8 cellular contexts compared by ENCODE assay signal in the genomic region with DNA sequence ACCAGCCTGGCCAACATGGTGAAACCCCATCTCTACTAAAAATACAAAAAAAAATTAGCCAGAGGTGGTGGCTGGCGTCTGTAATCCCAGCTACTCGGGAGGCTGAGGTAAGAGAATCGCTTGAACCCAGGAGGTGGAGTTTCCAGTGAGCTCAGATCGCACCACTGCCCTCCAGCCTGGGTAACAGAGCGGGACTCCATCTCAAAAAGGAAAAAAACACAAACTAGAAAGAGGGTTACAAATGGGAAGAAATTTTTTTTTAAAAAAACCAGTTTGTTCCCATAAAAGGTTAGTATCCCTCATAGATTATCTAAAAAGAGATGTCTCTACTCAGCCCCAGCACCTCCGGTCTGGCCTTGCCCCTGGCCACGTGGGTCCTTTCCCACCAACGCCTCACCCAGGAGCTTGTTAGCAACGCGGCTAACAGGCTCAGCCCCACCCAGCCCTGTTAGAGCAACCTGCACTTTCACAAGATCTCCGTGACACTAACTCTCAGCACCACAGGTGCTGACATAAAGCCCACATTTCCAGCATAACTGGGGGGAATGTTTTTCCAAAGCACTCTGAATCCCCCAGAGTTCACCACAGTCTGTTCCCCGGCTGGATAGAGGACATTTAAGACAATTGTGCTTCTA. TPM values are rescaled to one million over a fixed set of nuclear protein-coding genes. Genes with fewer than 3 reads are reported as not detected.
DNase-seq lines count a peak whose midpoint lies in the region; ATAC-seq and TF ChIP-seq lines count a peak whose summit lies in the region.

No MANE protein-coding gene starts in this region.

- intact Hi-C loops in esophagus squamous epithelium (cut with DNase I): no loop called here

- peaks cover 0 to 65% (median 0%) of the 10 kb centered on the region in 4 donors for H3K27me3 ChIP-seq in esophagus squamous epithelium
- H3K27me3 ChIP-seq in smooth muscle cell (ENCODE audit: low read depth): peaks cover 8% of the 10 kb centered on the region
- peaks cover 70% of the 10 kb centered on the region for H3K27me3 ChIP-seq in gastroesophageal sphincter

- no peak for TF ChIP-seq EP300 in gastroesophageal sphincter (IDR thresholded peaks at IDR 0.05)

- H3K79me2 ChIP-seq in smooth muscle cell (ENCODE audit: low read depth): no peaks in the 10 kb centered on the region

- peak; percentile 71 for DNase-seq in HK-2 (ENCODE audit: unreplicated experiment)
- DNase-seq in activated CD4-positive, alpha-beta T cell treated with anti-CD3 and anti-CD28 coated beads for 4 hours: peak; percentile 30 to 33
- no peak for DNase-seq in esophagus squamous epithelium (lab: John Stamatoyannopoulos, UW)
- no peak for DNase-seq in smooth muscle cell (lab: John Stamatoyannopoulos, UW; ENCODE audit: unreplicated experiment)
- no peak for DNase-seq in GM19238 (ENCODE audit: insufficient read length, low spot score)

- H3K4me1 ChIP-seq in esophagus squamous epithelium (peaks cover 5 to 32% (median 13%) of the 10 kb centered on the region in 3 donors), smooth muscle cell (ENCODE audit: low read depth) (peaks cover 7% of the 10 kb centered on the region), gastroesophageal sphincter (peaks cover 0 to 15% (median 0%) of the 10 kb centered on the region in 3 donors)

- H3K4me2 ChIP-seq in smooth muscle cell: peak overlapping the region; percentile 85

- H3K4me3 ChIP-seq in esophagus squamous epithelium: peak overlapping the region; percentile 17 to 62 (median 46)
- peak overlapping the region; percentile 60 for H3K4me3 ChIP-seq in smooth muscle cell
- H3K4me3 ChIP-seq in gastroesophageal sphincter: no peak overlapping the region

- H4K20me1 ChIP-seq in smooth muscle cell (ENCODE audit: low read depth): no peaks in the 10 kb centered on the region

- WGBS in esophagus squamous epithelium, 2 donors: 18 to 22% methylated on average over 12 of the region's 12 CpGs
- WGBS in smooth muscle cell (ENCODE audit: low lambda C conversion rate): 15% methylated on average over 12 of the region's 12 CpGs
- 12 to 29% methylated on average over 6 to 12 of the region's 12 CpGs for WGBS in gastroesophageal sphincter (ENCODE audit: low coverage in 1 of 2), 2 donors

- H2AFZ ChIP-seq in smooth muscle cell (ENCODE audit: low read depth): peak overlapping the region; percentile 94

- no peak for TF ChIP-seq CTCF in esophagus squamous epithelium (IDR thresholded peaks at IDR 0.05)
- TF ChIP-seq CTCF in smooth muscle cell (IDR thresholded peaks at IDR 0.05; ENCODE audit: borderline replicate concordance, insufficient read depth, poor library complexity, severe bottlenecking): no peak
- no peak for TF ChIP-seq CTCF in gastroesophageal sphincter (IDR thresholded peaks at IDR 0.05)

- ATAC-seq in gastroesophageal sphincter (no peak), GM18511 (IDR thresholded peaks at IDR 0.05; ENCODE audit: unreplicated experiment) (no peak), HG03565 (IDR thresholded peaks at IDR 0.05; ENCODE audit: unreplicated experiment) (no peak)

- H3F3A ChIP-seq in smooth muscle cell (ENCODE audit: low read depth): no peaks in the 10 kb centered on the region

- H3K9ac ChIP-seq in smooth muscle cell (ENCODE audit: low read depth): no peak overlapping the region

- H3K27ac ChIP-seq in esophagus squamous epithelium (peak overlapping the region; percentile 58 to 82 (median 68)), smooth muscle cell (ENCODE audit: low read depth) (no peak overlapping the region), gastroesophageal sphincter (peak overlapping the region in 1 of 4 donors; percentile 31)

- TF ChIP-seq POLR2A in esophagus squamous epithelium (IDR thresholded peaks at IDR 0.05) (peak in 1 of 4 donors; percentile 21), gastroesophageal sphincter (IDR thresholded peaks at IDR 0.05) (no peak)

- H3K36me3 ChIP-seq in esophagus squamous epithelium (peaks cover 0 to 21% (median 0%) of the 10 kb centered on the region in 3 donors), smooth muscle cell (ENCODE audit: low read depth) (no peaks in the 10 kb centered on the region), gastroesophageal sphincter (no peaks in the 10 kb centered on the region)

- H3K9me3 ChIP-seq in esophagus squamous epithelium (no peaks in the 10 kb centered on the region), smooth muscle cell (replicated peaks; ENCODE audit: low read depth) (no peaks in the 10 kb centered on the region), gastroesophageal sphincter (no peaks in the 10 kb centered on the region)

RNA-seq across cellular contexts. Expression of a gene that starts 4.3 kb away (rescaled TPM):
- 100 to 1,000 TPM in 3 of 4 donors, 10 to 100 TPM in 1; 81.6 to 449 (median 257) TPM for total RNA-seq in esophagus squamous epithelium
- 46.5 and 132 TPM in 2 replicates for total RNA-seq in smooth muscle cell
- 31.2 and 75.4 TPM in 2 replicates for polyA plus RNA-seq in smooth muscle cell
- total RNA-seq in gastroesophageal sphincter: 10 to 100 TPM in 2 of 4 donors, 1 to 10 TPM in 2; 5.6 to 20.0 (median 9.0) TPM

RNA-seq across cellular contexts. Expression of a gene that starts 18.9 kb away (rescaled TPM):
- total RNA-seq in esophagus squamous epithelium (100 to 1,000 TPM in 2 of 4 donors, 10 to 100 TPM in 1, 1 to 10 TPM in 1; 4.6 to 656 (median 111) TPM), smooth muscle cell (203 and 298 TPM in 2 replicates), gastroesophageal sphincter (not detected)
- 41.7 and 68.3 TPM in 2 replicates for polyA plus RNA-seq in smooth muscle cell

RNA-seq across cellular contexts. Expression of a gene that starts 19.0 kb away (rescaled TPM):
- total RNA-seq in esophagus squamous epithelium (1,000 to 10,000 TPM in 1 of 4 donors, 100 to 1,000 TPM in 2, 10 to 100 TPM in 1; 58.2 to 1,096 (median 541) TPM), smooth muscle cell (14.9 and 19.8 TPM in 2 replicates), gastroesophageal sphincter (10 to 100 TPM in 1 of 4 donors, 1 to 10 TPM in 2, not detected in 1; 1.0 to 13.4 (median 1.2) TPM)
- polyA plus RNA-seq in smooth muscle cell: 4.9 and 11.7 TPM in 2 replicates

RNA-seq across cellular contexts. Expression of a gene that starts 24.1 kb away (rescaled TPM):
- total RNA-seq in esophagus squamous epithelium (not detected), smooth muscle cell (not detected in 2 replicates), gastroesophageal sphincter (not detected)
- 0.16 TPM in 1 of 2 replicates, not detected in the other for polyA plus RNA-seq in smooth muscle cell

RNA-seq across cellular contexts. Expression of a gene that starts 36.3 kb away (rescaled TPM):
- 100 to 1,000 TPM in 1 of 4 donors, 10 to 100 TPM in 3; 68.1 to 119 (median 89.6) TPM for total RNA-seq in esophagus squamous epithelium
- 128 and 168 TPM in 2 replicates for total RNA-seq in smooth muscle cell
- polyA plus RNA-seq in smooth muscle cell: 291 and 293 TPM in 2 replicates
- total RNA-seq in gastroesophageal sphincter: 10 to 100 TPM; 60.0 to 82.6 (median 64.1) TPM

Comparison
In these comparisons a context has a peak if more than half of its experiments do, and no peak if none do; other contexts are left out.
1. DNase-seq: peak in HK-2 (single experiment) and activated CD4-positive, alpha-beta T cell treated with anti-CD3 and anti-CD28 coated beads for 4 hours (2 of 2); none in esophagus squamous epithelium (single experiment), smooth muscle cell (single experiment) and GM19238 (single experiment).
2. H3K4me3 ChIP-seq: peak in esophagus squamous epithelium (4 of 4) and smooth muscle cell (single experiment); none in gastroesophageal sphincter (0 of 2).